Comparison of ENCODE assay signal across 21 cellular contexts in genomic region chr9:10651012-10651411, GRCh38. TPM values are rescaled to one million over a fixed set of nuclear protein-coding genes. Genes with fewer than 3 reads are reported as not detected.
"Had no signal": no experiment of that assay in that cellular context is flagged by ENCODE, and none has a peak within 500 bp of the region (broad histone marks: within the 10 kb centered on the region; RNA-seq: fewer than 3 reads in every experiment).

No MANE protein-coding gene starts in this region.

- H3K27me3 ChIP-seq: colonic mucosa, esophagus muscularis mucosa, foreskin keratinocyte, gastroesophageal sphincter, heart left ventricle, hepatocyte, left lung had no signal

- H3K4me3 ChIP-seq: colonic mucosa, esophagus muscularis mucosa, gastroesophageal sphincter, heart left ventricle, hepatocyte, left lung, lower lobe of right lung, mucosa of descending colon had no signal

- H3K4me1 ChIP-seq: colonic mucosa, esophagus muscularis mucosa, gastroesophageal sphincter, heart left ventricle, left lung, lower lobe of right lung had no signal

- H2AFZ ChIP-seq: hepatocyte had no signal

- ATAC-seq: effector memory CD8-positive, alpha-beta T cell; foreskin keratinocyte; gastroesophageal sphincter; heart left ventricle; left cardiac atrium; left lung; left ventricle myocardium superior; mucosa of descending colon had no signal

- H3K36me3 ChIP-seq: colonic mucosa, esophagus muscularis mucosa, gastroesophageal sphincter, heart left ventricle, left lung, lower lobe of right lung had no signal

- DNase-seq: colonic mucosa; cortex of kidney; effector CD8-positive, alpha-beta T cell; effector memory CD8-positive, alpha-beta T cell; endodermal cell; foreskin keratinocyte; heart left ventricle; hypothalamus; immature natural killer cell; islet precursor cell; left cardiac atrium; left ventricle myocardium superior; lower lobe of right lung; mesenchymal stem cell; mucosa of descending colon; naive B cell had no signal

- H3K27ac ChIP-seq: colonic mucosa, esophagus muscularis mucosa, foreskin keratinocyte, gastroesophageal sphincter, heart left ventricle, hepatocyte, left lung, lower lobe of right lung had no signal

- H3K4me2 ChIP-seq: hepatocyte had no signal

- H3K9me3 ChIP-seq: colonic mucosa had no signal

RNA-seq across cellular contexts. Expression of gene PTPRD, which starts 38.2 kb away (rescaled TPM):
- total RNA-seq: myocyte had no signal
- polyA plus RNA-seq: immature natural killer cell had no signal
